In the genomic region with DNA sequence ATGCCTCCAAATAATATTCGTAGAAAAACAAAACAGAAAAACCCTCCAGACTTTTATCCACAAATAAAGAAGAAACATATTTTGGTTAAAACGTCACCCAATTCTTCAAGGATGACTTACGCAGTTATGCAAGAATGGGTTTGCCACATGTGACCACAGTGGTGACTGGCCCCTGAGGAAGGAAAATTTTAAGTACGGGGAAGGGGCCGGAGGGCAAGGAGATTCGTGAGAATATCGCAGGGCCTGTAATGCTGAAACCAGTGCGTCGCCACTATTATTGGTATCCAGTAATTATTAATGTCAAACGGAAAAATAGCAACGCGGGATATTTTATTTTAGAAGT, we compare ENCODE assay signal across 8 cellular contexts. TPM values are rescaled to one million over a fixed set of nuclear protein-coding genes. Genes with fewer than 3 reads are reported as not detected.
DNase-seq lines count a peak whose midpoint lies in the region; ATAC-seq and TF ChIP-seq lines count a peak whose summit lies in the region.

No MANE protein-coding gene starts in this region.

- DNase-seq in activated CD4-positive, alpha-beta T cell treated with anti-CD3 and anti-CD28 coated beads, Interleukin-2, amount 10 ng/mL, durations not matched to agents 7 days and 5 days, result no peak
- no peak for DNase-seq in activated CD4-positive, alpha-beta T cell treated with anti-CD3 and anti-CD28 coated beads, Interleukin-2, amount 50 U/mL, for 4 hours
- no peak for DNase-seq in WERI-Rb-1
- DNase-seq in fibroblast of peridontal ligament (ENCODE audit: extremely low read depth), result peak; percentile 94
- DNase-seq in D341Med (ENCODE audit: low spot score), result no peak

- no peak for TF ChIP-seq CTCF in WERI-Rb-1 (IDR thresholded peaks at IDR 0.05; ENCODE audit: low read depth, low read length)
- TF ChIP-seq CTCF in neutrophil (IDR thresholded peaks at IDR 0.05), result no peak

- peaks cover 24% of the 10 kb centered on the region for H3K4me1 Mint-ChIP-seq in activated CD4-positive, alpha-beta T cell treated with anti-CD3 and anti-CD28 coated beads, Interleukin-2, amount 10 ng/mL, durations not matched to agents 7 days and 5 days

- ATAC-seq in HG03460 (IDR thresholded peaks at IDR 0.05; ENCODE audit: unreplicated experiment) (peak; percentile 7), GM21367 (IDR thresholded peaks at IDR 0.05; ENCODE audit: unreplicated experiment) (no peak)

- H3K36me3 ChIP-seq in WERI-Rb-1 (peaks cover 26% of the 10 kb centered on the region), neutrophil (peaks cover 7% of the 10 kb centered on the region)

- H3K9me3 Mint-ChIP-seq in activated CD4-positive, alpha-beta T cell treated with anti-CD3 and anti-CD28 coated beads, Interleukin-2, amount 10 ng/mL, durations not matched to agents 7 days and 5 days, result peaks cover 3% of the 10 kb centered on the region

- H3K27ac ChIP-seq in WERI-Rb-1, result peak overlapping the region; percentile 55; the same call in 1 of the 2 replicates
- H3K27ac ChIP-seq in neutrophil, result peak overlapping the region; percentile 91

- no peaks in the 10 kb centered on the region for H3K9me3 ChIP-seq in WERI-Rb-1 (ENCODE audit: severe bottlenecking)
- H3K9me3 ChIP-seq in neutrophil, result no peaks in the 10 kb centered on the region

- H3K4me3 ChIP-seq in WERI-Rb-1 (ENCODE audit: low read depth, low read length) (peak overlapping the region; percentile 80), neutrophil (ENCODE audit: low read depth in 1 of 2, low read length in 1 of 2) (peak overlapping the region; percentile 64 to 95)

- H3K4me1 ChIP-seq in neutrophil (ENCODE audit: control insufficient read depth in 1 of 2, insufficient read depth in 1 of 2, low read depth in 1 of 2, low read length in 1 of 2), result peaks cover 17 to 20% of the 10 kb centered on the region in 2 experiments

- no peaks in the 10 kb centered on the region for H3K27me3 ChIP-seq in WERI-Rb-1 (ENCODE audit: insufficient read depth, low read depth, severe bottlenecking)
- H3K27me3 ChIP-seq in neutrophil, result no peaks in the 10 kb centered on the region

- H3K27ac Mint-ChIP-seq in activated CD4-positive, alpha-beta T cell treated with anti-CD3 and anti-CD28 coated beads, Interleukin-2, amount 10 ng/mL, durations not matched to agents 7 days and 5 days, result peak overlapping the region; percentile 89

- CTCF ChIA-PET in activated CD4-positive, alpha-beta T cell treated with anti-CD3 and anti-CD28 coated beads, Interleukin-2, amount 10 ng/mL, durations not matched to agents 7 days and 5 days (lab: Charles Lee), result interaction anchor here (0.9 kb wide), 1 partner anchor 286 kb away, joined by 3 read pairs; no protein-coding TSS in a partner anchor

- H3K27me3 Mint-ChIP-seq in activated CD4-positive, alpha-beta T cell treated with anti-CD3 and anti-CD28 coated beads, Interleukin-2, amount 10 ng/mL, durations not matched to agents 7 days and 5 days, result peaks cover 2% of the 10 kb centered on the region

- POLR2A ChIA-PET in activated CD4-positive, alpha-beta T cell treated with anti-CD3 and anti-CD28 coated beads, Interleukin-2, amount 10 ng/mL, durations not matched to agents 7 days and 5 days (lab: Charles Lee), result interaction anchor here (0.5 to 0.6 kb wide), 2 partner anchors 165 to 287 kb away, joined by 3 read pairs; a partner anchor contains a TSS

- H3K36me3 Mint-ChIP-seq in activated CD4-positive, alpha-beta T cell treated with anti-CD3 and anti-CD28 coated beads, Interleukin-2, amount 10 ng/mL, durations not matched to agents 7 days and 5 days (ENCODE audit: low read depth), result peaks cover 34% of the 10 kb centered on the region

- H3K4me3 Mint-ChIP-seq in activated CD4-positive, alpha-beta T cell treated with anti-CD3 and anti-CD28 coated beads, Interleukin-2, amount 10 ng/mL, durations not matched to agents 7 days and 5 days, result peak overlapping the region; percentile 80

RNA-seq across cellular contexts. Expression of a gene that starts 0.6 kb away (rescaled TPM):
- 10 to 100 TPM; 77.6 to 84.0 TPM for total RNA-seq in activated CD4-positive, alpha-beta T cell treated with anti-CD3 and anti-CD28 coated beads, Interleukin-2, amount 10 ng/mL, durations not matched to agents 7 days and 5 days

RNA-seq across cellular contexts. Expression of a gene that starts 36.5 kb away (rescaled TPM):
- total RNA-seq in activated CD4-positive, alpha-beta T cell treated with anti-CD3 and anti-CD28 coated beads, Interleukin-2, amount 10 ng/mL, durations not matched to agents 7 days and 5 days, result 10 to 100 TPM; 23.4 to 27.1 TPM

RNA-seq across cellular contexts. Expression of a gene that starts 56.4 kb away (rescaled TPM):
- total RNA-seq in activated CD4-positive, alpha-beta T cell treated with anti-CD3 and anti-CD28 coated beads, Interleukin-2, amount 10 ng/mL, durations not matched to agents 7 days and 5 days, result 1 to 10 TPM; 7.8 to 8.0 TPM
